In the genomic region with DNA sequence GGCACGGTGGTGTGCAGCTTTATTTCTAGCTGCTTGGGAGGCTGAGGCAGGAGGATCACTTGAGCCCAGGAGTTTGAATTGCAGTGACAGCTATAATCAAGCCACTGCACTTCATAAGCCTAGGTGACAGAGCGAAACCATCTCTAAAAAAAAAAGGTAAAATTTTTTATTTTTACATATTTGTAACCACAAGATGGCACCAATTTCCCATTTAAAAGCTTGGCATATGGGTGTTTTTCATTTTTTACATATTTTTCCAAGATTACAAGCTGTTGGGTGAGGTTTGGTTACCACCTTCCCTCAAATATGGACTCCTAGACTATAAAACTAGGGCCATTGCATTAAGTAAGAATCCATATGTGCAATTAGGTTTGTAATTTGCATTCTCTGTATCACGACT, we compare ENCODE assay signal across 13 cellular contexts.
DNase-seq lines count a peak whose midpoint lies in the region; ATAC-seq, FAIRE-seq and TF ChIP-seq lines count a peak whose summit lies in the region.
"Had no signal": no experiment of that assay in that cellular context is flagged by ENCODE, and none has a peak within 500 bp of the region (broad histone marks: within the 10 kb centered on the region; RNA-seq: fewer than 3 reads in every experiment).

No MANE protein-coding gene starts in this region.

- ATAC-seq in Right ventricle myocardium superior (ENCODE audit: poor library complexity) = no peak
- ATAC-seq in GM21619 (IDR thresholded peaks at IDR 0.05; ENCODE audit: unreplicated experiment) = no peak
- no peak for ATAC-seq in stimulated activated naive B cell treated with anti-CD40 and anti-IgM and Interleukin-4, amounts not matched to agents 10 μg/mL and 1 μg/mL and 100 μg/mL, for 72 hours (replicated peaks)
- ATAC-seq: left ventricle myocardium superior, sciatic nerve had no signal

- H3K4me3 ChIP-seq in OCI-LY1 (ENCODE audit: low read depth, low read length, poor library complexity, severe bottlenecking) (no peak overlapping the region), endothelial cell of umbilical vein (replicated peaks in 1 of 3; ENCODE audit: insufficient read depth in 1 of 3, low read depth in 1 of 3, low read length in 3 of 3) (no peak overlapping the region)

- no peaks in the 10 kb centered on the region for H3K9me3 Mint-ChIP-seq in stimulated activated naive B cell treated with anti-CD40 and anti-IgM and Interleukin-4, amounts not matched to agents 10 μg/mL and 1 μg/mL and 100 μg/mL, for 72 hours
- H3K9me3 Mint-ChIP-seq: CD8-positive, alpha-beta memory T cell had no signal

- dilution Hi-C loops in endothelial cell of umbilical vein (cut with MboI; ENCODE audit: extremely low pct_ligation_motif_present, low sequenced_read_pairs) = no loop called here

- no peak overlapping the region for H3K27ac Mint-ChIP-seq in stimulated activated naive B cell treated with anti-CD40 and anti-IgM and Interleukin-4, amounts not matched to agents 10 μg/mL and 1 μg/mL and 100 μg/mL, for 72 hours
- H3K27ac Mint-ChIP-seq: CD8-positive, alpha-beta memory T cell had no signal

- no peak overlapping the region for H3K4me2 ChIP-seq in OCI-LY1 (ENCODE audit: low read length)
- H3K4me2 ChIP-seq in endothelial cell of umbilical vein (ENCODE audit: insufficient read depth, low read length) = no peak overlapping the region

- no TSS peak for BruUV-seq in endothelial cell of umbilical vein (replicated peaks; lab: Mats Ljungman, UMichigan)

- H3K4me1 ChIP-seq in OCI-LY1 (ENCODE audit: insufficient read depth, low read length, severe bottlenecking) (peaks cover 4% of the 10 kb centered on the region), endothelial cell of umbilical vein (ENCODE audit: control insufficient read depth, extremely low read depth, insufficient read depth, low read length) (no peaks in the 10 kb centered on the region)

- no peak for TF ChIP-seq POLR2A in endothelial cell of umbilical vein (IDR thresholded peaks at IDR 0.05; ENCODE audit: low read depth, low read length)

- H3K9me1 ChIP-seq in endothelial cell of umbilical vein (replicated peaks; ENCODE audit: control insufficient read depth, extremely low read depth, insufficient read depth, low read length) = no peaks in the 10 kb centered on the region

- peaks cover 9 to 18% of the 10 kb centered on the region in 2 donors for H3K4me1 Mint-ChIP-seq in stimulated activated naive B cell treated with anti-CD40 and anti-IgM and Interleukin-4, amounts not matched to agents 10 μg/mL and 1 μg/mL and 100 μg/mL, for 72 hours
- H3K4me1 Mint-ChIP-seq: CD8-positive, alpha-beta memory T cell had no signal

- no peaks in the 10 kb centered on the region for H3K36me3 ChIP-seq in OCI-LY1 (ENCODE audit: insufficient read depth, low read length)
- no peaks in the 10 kb centered on the region for H3K36me3 ChIP-seq in endothelial cell of umbilical vein (ENCODE audit: control insufficient read depth in 2 of 2, extremely low read depth in 1 of 2, insufficient read depth in 2 of 2, low read length in 2 of 2)

- no peaks in the 10 kb centered on the region for H3K36me3 Mint-ChIP-seq in stimulated activated naive B cell treated with anti-CD40 and anti-IgM and Interleukin-4, amounts not matched to agents 10 μg/mL and 1 μg/mL and 100 μg/mL, for 72 hours
- H3K36me3 Mint-ChIP-seq: CD8-positive, alpha-beta memory T cell had no signal

- intact Hi-C loops in endothelial cell of umbilical vein (cut with micrococcal nuclease) (loop anchor here (1.0 to 2.0 kb wide), 3 partner anchors 286 to 1024 kb away; no protein-coding TSS in a partner anchor), Right ventricle myocardium superior (cut with DNase I) (no loop called here)

- no peaks in the 10 kb centered on the region for H3F3A ChIP-seq in OCI-LY1 (ENCODE audit: insufficient read depth, low read length)

- H3K27ac ChIP-seq in 22Rv1 = no peak overlapping the region
- no peak overlapping the region for H3K27ac ChIP-seq in OCI-LY1 (ENCODE audit: low read depth, low read length, poor library complexity, severe bottlenecking)
- H3K27ac ChIP-seq in endothelial cell of umbilical vein (ENCODE audit: insufficient read depth, low read depth, low read length) = no peak overlapping the region

- peak; percentile 55 for TF ChIP-seq CTCF in 22Rv1 (IDR thresholded peaks at IDR 0.05)
- TF ChIP-seq CTCF in OCI-LY1 (IDR thresholded peaks at IDR 0.05; ENCODE audit: low read length) = peak; percentile 39; the same call in 1 of the 2 replicates
- no peak for TF ChIP-seq CTCF in endothelial cell of umbilical vein (IDR thresholded peaks at IDR 0.05; ENCODE audit: extremely low read depth in 1 of 2, insufficient read depth in 1 of 2, low read depth in 1 of 2, low read length in 2 of 2)

- H3K27me3 Mint-ChIP-seq in stimulated activated naive B cell treated with anti-CD40 and anti-IgM and Interleukin-4, amounts not matched to agents 10 μg/mL and 1 μg/mL and 100 μg/mL, for 72 hours = no peaks in the 10 kb centered on the region

- DNase-seq in DMS53 treated with DMSO at 0.1 percent for 48 hours (lab: John Stamatoyannopoulos, UW; ENCODE audit: unreplicated experiment) (peak; percentile 60), endothelial cell of umbilical vein (ENCODE audit: low read depth, low spot score) (peak; percentile 16), Right ventricle myocardium superior (no peak), activated gamma-delta T cell treated with Interleukin-2 at 50 U/mL for 16 hours (no peak)
- no peak for DNase-seq in stimulated activated naive B cell treated with anti-CD40 and anti-IgM and Interleukin-4, amounts not matched to agents 10 μg/mL and 1 μg/mL and 100 μg/mL, for 72 hours
- DNase-seq: amniotic stem cell; CD8-positive, alpha-beta memory T cell; left ventricle myocardium superior; NCI-H2029 treated with DMSO at 0.1 percent for 48 hours had no signal

- H4K20me1 ChIP-seq in OCI-LY1 (ENCODE audit: insufficient read depth, low read length) (no peaks in the 10 kb centered on the region), endothelial cell of umbilical vein (replicated peaks; ENCODE audit: control insufficient read depth, extremely low read depth, insufficient read depth, low read length) (no peaks in the 10 kb centered on the region)

- H3K9me2 ChIP-seq in OCI-LY1 (ENCODE audit: low read depth, low read length) = no peaks in the 10 kb centered on the region

- no peaks in the 10 kb centered on the region for H3K27me3 ChIP-seq in OCI-LY1 (ENCODE audit: insufficient read depth, low read length)
- peaks cover 0 to 3% of the 10 kb centered on the region in 2 experiments for H3K27me3 ChIP-seq in endothelial cell of umbilical vein (ENCODE audit: control insufficient read depth in 2 of 2, insufficient read depth in 2 of 2, low read length in 2 of 2)

- POLR2A ChIA-PET in endothelial cell of umbilical vein (lab: Charles Lee) = no interaction called here

- H3K4me3 Mint-ChIP-seq in stimulated activated naive B cell treated with anti-CD40 and anti-IgM and Interleukin-4, amounts not matched to agents 10 μg/mL and 1 μg/mL and 100 μg/mL, for 72 hours = no peak overlapping the region
- H3K4me3 Mint-ChIP-seq: CD8-positive, alpha-beta memory T cell had no signal

- H3K79me2 ChIP-seq in OCI-LY1 (ENCODE audit: insufficient read depth, low read length) (no peaks in the 10 kb centered on the region), endothelial cell of umbilical vein (ENCODE audit: control insufficient read depth, insufficient read depth, low read length) (no peaks in the 10 kb centered on the region)

- FAIRE-seq in endothelial cell of umbilical vein (lab: Jason Lieb, UNC) = no peak

- no peaks in the 10 kb centered on the region for H3K9me3 ChIP-seq in OCI-LY1 (ENCODE audit: low read length)
- no peaks in the 10 kb centered on the region for H3K9me3 ChIP-seq in endothelial cell of umbilical vein (replicated peaks; ENCODE audit: control insufficient read depth, insufficient read depth, low read length)

- H3K9ac ChIP-seq in OCI-LY1 (ENCODE audit: low read length) (no peak overlapping the region), endothelial cell of umbilical vein (replicated peaks; ENCODE audit: extremely low read depth, insufficient read depth, low read length) (no peak overlapping the region)

- CTCF ChIA-PET in endothelial cell of umbilical vein (lab: Charles Lee) = interaction anchor here (0.6 to 1.8 kb wide), 30 partner anchors 9 to 1026 kb away, joined by 3 to 28 read pairs (median 4); a partner anchor contains a TSS

- H2AFZ ChIP-seq in OCI-LY1 (ENCODE audit: low read length) (no peak overlapping the region), endothelial cell of umbilical vein (ENCODE audit: low read depth, low read length) (no peak overlapping the region)

TF ChIP-seq in endothelial cell of umbilical vein, 7 proteins besides CTCF, POLR2A, EP300 and RAD21:
- TF ChIP-seq POLR2AphosphoS5 (IDR thresholded peaks at IDR 0.05; ENCODE audit: insufficient read depth, low read depth, low read length) (no peak), GATA2 (IDR thresholded peaks at IDR 0.05; ENCODE audit: insufficient read depth, insufficient read length, low read depth, low read length) (no peak), FOS (IDR thresholded peaks at IDR 0.05; ENCODE audit: borderline replicate concordance, insufficient read depth, low read length) (no peak)
- TF ChIP-seq, protein P1, sequence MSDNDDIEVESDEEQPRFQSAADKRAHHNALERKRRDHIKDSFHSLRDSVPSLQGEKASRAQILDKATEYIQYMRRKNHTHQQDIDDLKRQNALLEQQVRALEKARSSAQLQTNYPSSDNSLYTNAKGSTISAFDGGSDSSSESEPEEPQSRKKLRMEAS (IDR thresholded peaks at IDR 0.05; ENCODE audit: insufficient read depth, insufficient read length) = no peak
TF ChIP-seq in endothelial cell of umbilical vein: peak in this region for 0.

Comparison
In these comparisons a context has a peak if more than half of its experiments do, and no peak if none do; other contexts are left out.
1. CTCF ChIP-seq: peak in 22Rv1 (single experiment) and OCI-LY1 (single experiment); none in endothelial cell of umbilical vein (0 of 2).
2. DNase-seq: peak in DMS53 treated with DMSO at 0.1 percent for 48 hours (single experiment) and endothelial cell of umbilical vein (single experiment); none in Right ventricle myocardium superior (single experiment), activated gamma-delta T cell treated with Interleukin-2 at 50 U/mL for 16 hours (single experiment) and stimulated activated naive B cell treated with anti-CD40 and anti-IgM and Interleukin-4, amounts not matched to agents 10 μg/mL and 1 μg/mL and 100 μg/mL, for 72 hours (single experiment).